ENCODE assay signal across 1 cellular context in the genomic region with DNA sequence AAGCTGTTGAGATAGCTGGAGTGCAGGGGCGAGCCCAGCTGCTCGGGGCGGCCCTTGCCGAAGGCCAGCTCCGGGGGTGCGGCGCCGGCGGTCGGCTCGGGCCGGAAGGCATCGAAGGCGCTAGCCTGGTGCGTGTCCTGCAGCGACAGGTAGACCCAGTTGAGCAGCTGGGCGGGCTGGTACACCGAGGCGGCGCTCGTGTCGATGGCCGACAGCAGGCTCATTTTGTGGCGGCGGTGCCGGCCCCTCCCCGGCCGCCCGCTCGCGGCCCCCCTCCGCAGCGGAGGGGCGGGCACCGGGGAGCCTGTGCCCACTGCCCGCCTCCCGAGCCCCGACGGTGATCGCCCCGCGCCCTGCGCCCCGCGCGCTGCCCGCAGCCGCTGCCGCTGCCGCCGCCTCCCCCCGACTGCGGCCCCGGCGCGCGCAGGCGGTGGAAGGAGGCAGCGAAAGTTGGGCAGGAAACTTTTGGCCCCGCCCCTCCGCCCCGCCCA.
TF ChIP-seq lines count a peak whose summit lies in the region.

Gene ZCCHC24, minus strand, starts transcription at position 408 of the 491 bp plus-strand sequence. Its CDS starts 184 bp downstream, at position 224.

TF ChIP-seq in H1, 55 proteins besides CTCF, POLR2A, EP300 and RAD21:
- TF ChIP-seq TCF12 (IDR thresholded peaks at IDR 0.05; ENCODE audit: low read depth, low read length) (no peak), RBBP5 (IDR thresholded peaks at IDR 0.05; ENCODE audit: borderline replicate concordance, low read depth, low read length) (peak; percentile 15; the same call in 1 of the 2 replicates), GABPA (IDR thresholded peaks at IDR 0.05; ENCODE audit: borderline replicate concordance, insufficient read depth, low read length) (no peak), YY1 (IDR thresholded peaks at IDR 0.05; ENCODE audit: low read depth, low read length) (0 out of 2 replicates have a peak, but pooled peaks have one; percentile 39), HDAC2 (IDR thresholded peaks at IDR 0.05; ENCODE audit: borderline replicate concordance in 1 of 2, low read depth in 2 of 2, low read length in 2 of 2) (no peak; a peak in 1 of 4 replicates), KDM4A (IDR thresholded peaks at IDR 0.05; ENCODE audit: low read depth, low read length, severe bottlenecking) (peak; percentile 79), CHD7 (IDR thresholded peaks at IDR 0.05; ENCODE audit: insufficient replicate concordance, low read length) (no peak), TEAD4 (IDR thresholded peaks at IDR 0.05; ENCODE audit: low read depth, low read length) (no peak), SP2 (IDR thresholded peaks at IDR 0.05; ENCODE audit: low read length) (no peak), SRF (IDR thresholded peaks at IDR 0.05; ENCODE audit: low read depth, low read length) (no peak), USF2 (IDR thresholded peaks at IDR 0.05; ENCODE audit: low read length) (no peak), ZNF274 (IDR thresholded peaks at IDR 0.05; ENCODE audit: borderline replicate concordance, extremely low read depth, low read length) (no peak), MAX (IDR thresholded peaks at IDR 0.05) (peak; percentile 53; the same call in 1 of the 2 replicates), BCL11A (IDR thresholded peaks at IDR 0.05; ENCODE audit: low read depth in 2 of 2, low read length in 2 of 2) (no peak), E2F6 (IDR thresholded peaks at IDR 0.05) (0 out of 2 replicates have a peak, but pooled peaks have one; percentile 4), SAP30 (IDR thresholded peaks at IDR 0.05; ENCODE audit: insufficient read depth, insufficient replicate concordance, low read length) (no peak), PHF8 (conservative IDR thresholded peaks at IDR 0.05; ENCODE audit: low read depth, low read length) (peak; percentile 65), EZH2 (IDR thresholded peaks at IDR 0.05; ENCODE audit: low read depth, low read length, severe bottlenecking) (no peak), RNF2 (IDR thresholded peaks at IDR 0.05; ENCODE audit: borderline replicate concordance, low read depth, low read length, missing control alignments, poor library complexity, severe bottlenecking) (no peak), TAF7 (optimal IDR thresholded peaks at IDR 0.05; ENCODE audit: borderline replicate concordance, low read depth, low read length) (no peak), TAF1 (IDR thresholded peaks at IDR 0.05; ENCODE audit: low read depth, low read length) (peak; percentile 51; the same call in 1 of the 2 replicates), SP4 (IDR thresholded peaks at IDR 0.05; ENCODE audit: low read length) (no peak), CREB1 (IDR thresholded peaks at IDR 0.05) (peak; percentile 26; the same call in 1 of the 2 replicates)
